In the genomic region with DNA sequence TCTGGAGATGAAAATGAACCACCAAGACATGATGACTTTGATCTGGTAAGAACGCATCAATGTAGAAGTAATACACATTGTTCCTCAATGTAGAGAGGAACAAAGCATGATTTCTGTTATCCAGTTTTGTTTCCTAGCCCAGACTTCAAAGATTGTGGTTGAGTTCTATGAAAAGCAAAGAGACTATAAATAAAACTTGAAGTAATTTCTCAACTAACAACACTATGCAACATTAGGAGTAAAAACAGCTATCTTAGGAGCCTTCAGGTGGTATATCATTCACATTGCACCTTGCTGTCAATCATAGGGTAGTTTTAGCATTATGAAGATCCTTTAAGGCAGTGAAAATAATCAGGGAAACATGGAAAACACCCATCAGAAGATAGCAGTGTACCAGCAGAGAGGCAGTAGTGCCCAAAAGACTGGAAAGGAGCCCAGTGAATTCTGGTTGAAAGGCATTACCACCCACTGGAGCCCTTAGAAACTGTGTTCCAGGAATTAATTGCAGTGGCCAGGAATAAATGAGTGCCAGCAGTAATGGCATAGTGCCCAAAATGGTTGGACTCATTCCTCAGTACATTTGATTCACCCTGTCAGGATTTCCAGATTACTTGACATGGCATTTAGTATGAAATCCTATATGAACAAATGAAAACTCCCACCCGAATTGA, we compare ENCODE assay signal across 18 cellular contexts.
DNase-seq lines count a peak whose midpoint lies in the region; ATAC-seq, FAIRE-seq and TF ChIP-seq lines count a peak whose summit lies in the region.
"Had no signal": no experiment of that assay in that cellular context is flagged by ENCODE, and none has a peak within 500 bp of the region (broad histone marks: within the 10 kb centered on the region; RNA-seq: fewer than 3 reads in every experiment).

No MANE protein-coding gene starts in this region.

- H3K27ac ChIP-seq in GM12878 (ENCODE audit: control insufficient read depth, insufficient read depth): no peak overlapping the region
- H3K27ac ChIP-seq: gastrocnemius medialis, neutrophil, right lobe of liver, upper lobe of left lung had no signal

- H3K27me3 Mint-ChIP-seq in stimulated activated memory B cell treated with anti-CD40 and anti-IgM and Interleukin-4, amounts not matched to agents 10 μg/mL and 1 μg/mL and 100 μg/mL, for 72 hours: peaks cover 11% of the 10 kb centered on the region

- TF ChIP-seq EP300 in GM12878 (IDR thresholded peaks at IDR 0.05; ENCODE audit: borderline replicate concordance in 1 of 2, control insufficient read depth in 1 of 2, low read depth in 2 of 2, low read length in 2 of 2): no peak

- POLR2A ChIA-PET in GM12878 (lab: Charles Lee): no interaction called here

- H3K4me1 ChIP-seq in GM12878 (ENCODE audit: control insufficient read depth, insufficient read depth, low read length): peaks cover 7% of the 10 kb centered on the region
- H3K4me1 ChIP-seq: gastrocnemius medialis, right lobe of liver, upper lobe of left lung had no signal

- intact Hi-C loops in GM12878 (cut with micrococcal nuclease; ENCODE audit: unreplicated experiment): no loop called here

- no peak for TF ChIP-seq POLR2A in GM12878 (IDR thresholded peaks at IDR 0.05; ENCODE audit: low read depth, low read length)

- TF ChIP-seq RAD21 in GM12878 (IDR thresholded peaks at IDR 0.05; ENCODE audit: insufficient read depth, low read depth, low read length): peak; percentile 57

- DNase-seq in COR-L47 (lab: John Stamatoyannopoulos, UW): peak; percentile 56
- peak; percentile 33 for DNase-seq in Jurkat, Clone E6-1 (ENCODE audit: low read depth, low spot score)
- peak; percentile 56 for DNase-seq in GM12878 (ENCODE audit: low read depth, low spot score)
- no peak for DNase-seq in C1 segment of cervical spinal cord (lab: John Stamatoyannopoulos, UW)
- no peak for DNase-seq in NCI-H146 (lab: John Stamatoyannopoulos, UW)
- DNase-seq in hypothalamus (lab: John Stamatoyannopoulos, UW): no peak
- DNase-seq: activated CD4-positive, alpha-beta T cell treated with anti-CD3 and anti-CD28 coated beads for 48 hours; caudate nucleus; gastrocnemius medialis; H7; KBM-7; NCI-H1417 treated with DMSO at 0.1 percent for 48 hours; right lobe of liver; stimulated activated naive CD8-positive, alpha-beta T cell treated with anti-CD3 and anti-CD28 coated beads, Interleukin-15, Interleukin-2, amounts not matched to agents 100 U/mL and 50 U/mL, for 24 hours; upper lobe of left lung had no signal

- H4K20me1 ChIP-seq in GM12878 (ENCODE audit: control insufficient read depth, insufficient read depth): no peaks in the 10 kb centered on the region

- peaks cover 7% of the 10 kb centered on the region for H3K4me1 Mint-ChIP-seq in stimulated activated memory B cell treated with anti-CD40 and anti-IgM and Interleukin-4, amounts not matched to agents 10 μg/mL and 1 μg/mL and 100 μg/mL, for 72 hours

- CTCF ChIA-PET in GM12878 (lab: Yijun Ruan, JAX): no interaction called here

- 0 out of 6 replicates have a peak, but pooled peaks of 1 of the 3 experiments have one; percentile 5 for TF ChIP-seq CTCF in GM12878 (IDR thresholded peaks at IDR 0.05 in 2 of 3, conservative IDR thresholded peaks at IDR 0.05 in 1 of 3; ENCODE audit: control insufficient read depth in 2 of 3, extremely low read depth in 1 of 3, insufficient read depth in 1 of 3, low read depth in 3 of 3, low read length in 3 of 3)

- H3K27ac Mint-ChIP-seq in stimulated activated memory B cell treated with anti-CD40 and anti-IgM and Interleukin-4, amounts not matched to agents 10 μg/mL and 1 μg/mL and 100 μg/mL, for 72 hours: no peak overlapping the region

- no peak overlapping the region for H3K9ac ChIP-seq in GM12878 (ENCODE audit: control insufficient read depth, insufficient read depth, low read length)

- ATAC-seq in GM19351 (IDR thresholded peaks at IDR 0.05; ENCODE audit: unreplicated experiment) (peak; percentile 79), GM12878 (peak; percentile 84)
- ATAC-seq in stimulated activated memory B cell treated with anti-CD40 and anti-IgM and Interleukin-4, amounts not matched to agents 10 μg/mL and 1 μg/mL and 100 μg/mL, for 72 hours: no peak
- ATAC-seq: gastrocnemius medialis; stimulated activated naive CD8-positive, alpha-beta T cell treated with anti-CD3 and anti-CD28 coated beads, Interleukin-15, Interleukin-2, amounts not matched to agents 100 U/mL and 50 U/mL, for 24 hours had no signal

- H3K36me3 ChIP-seq in GM12878 (ENCODE audit: control insufficient read depth in 2 of 2, insufficient read depth in 2 of 2, low read length in 1 of 2): no peaks in the 10 kb centered on the region
- H3K36me3 ChIP-seq: gastrocnemius medialis, neutrophil, right lobe of liver, upper lobe of left lung had no signal

- in situ Hi-C loops in GM12878 (cut with MboI): no loop called here

- H3K4me2 ChIP-seq in GM12878 (ENCODE audit: control insufficient read depth, insufficient read depth): no peak overlapping the region

- peak; percentile 7 for FAIRE-seq in GM12878 (lab: Jason Lieb, UNC)

- no peak overlapping the region for H3K4me3 ChIP-seq in Jurkat, Clone E6-1 (ENCODE audit: low read length)
- no peak overlapping the region for H3K4me3 ChIP-seq in GM12878
- H3K4me3 ChIP-seq: gastrocnemius medialis, right lobe of liver, upper lobe of left lung had no signal

- H3K27me3 ChIP-seq in GM12878 (replicated peaks in 1 of 2; ENCODE audit: control insufficient read depth in 2 of 2, insufficient read depth in 2 of 2, low read length in 1 of 2): no peaks in the 10 kb centered on the region
- H3K27me3 ChIP-seq: gastrocnemius medialis, neutrophil, right lobe of liver, upper lobe of left lung had no signal

- BruUV-seq in GM12878 (replicated peaks; lab: Mats Ljungman, UMichigan): no TSS peak

- no peaks in the 10 kb centered on the region for H3K36me3 Mint-ChIP-seq in stimulated activated memory B cell treated with anti-CD40 and anti-IgM and Interleukin-4, amounts not matched to agents 10 μg/mL and 1 μg/mL and 100 μg/mL, for 72 hours

- no peaks in the 10 kb centered on the region for H3K79me2 ChIP-seq in GM12878 (ENCODE audit: control insufficient read depth, insufficient read depth, low read length)

- SMC1A ChIA-PET in GM12878 (lab: Charles Lee; ENCODE audit: uncharacterized antibody, unreplicated experiment): no interaction called here

- 45% methylated on average over 2 of the region's 2 CpGs for WGBS in GM12878 (ENCODE audit: insufficient coverage, insufficient replicate concordance, low lambda C conversion rate, missing lambda C conversion rate)

- no peak overlapping the region for H3K4me3 Mint-ChIP-seq in stimulated activated memory B cell treated with anti-CD40 and anti-IgM and Interleukin-4, amounts not matched to agents 10 μg/mL and 1 μg/mL and 100 μg/mL, for 72 hours

- no peak overlapping the region for H2AFZ ChIP-seq in GM12878 (ENCODE audit: control insufficient read depth, low read depth, low read length)

- H3K9me3 Mint-ChIP-seq in stimulated activated memory B cell treated with anti-CD40 and anti-IgM and Interleukin-4, amounts not matched to agents 10 μg/mL and 1 μg/mL and 100 μg/mL, for 72 hours: no peaks in the 10 kb centered on the region

- RAD21 ChIA-PET in GM12878 (lab: Charles Lee; ENCODE audit: unreplicated experiment): no interaction called here

- H3K9me3 ChIP-seq in GM12878 (replicated peaks; ENCODE audit: control insufficient read depth, insufficient read depth, low read length): peaks cover 6% of the 10 kb centered on the region
- H3K9me3 ChIP-seq: gastrocnemius medialis, neutrophil, right lobe of liver, upper lobe of left lung had no signal

TF ChIP-seq in GM12878, 131 proteins besides CTCF, POLR2A, EP300 and RAD21:
- peak; percentile 40; the same call in 1 of the 2 replicates for TF ChIP-seq PML (IDR thresholded peaks at IDR 0.05; ENCODE audit: low read length)
- TF ChIP-seq FOXM1 (IDR thresholded peaks at IDR 0.05; ENCODE audit: low read depth, low read length): peak; percentile 79; the same call in 1 of the 2 replicates
- no peak for TF ChIP-seq SIN3A (IDR thresholded peaks at IDR 0.05; ENCODE audit: low read depth, low read length)
- TF ChIP-seq CREB1 (IDR thresholded peaks at IDR 0.05; ENCODE audit: low read depth): peak; percentile 34; the same call in 1 of the 2 replicates
- peak; percentile 77 for TF ChIP-seq NFIC (IDR thresholded peaks at IDR 0.05; ENCODE audit: low read depth, low read length)
- TF ChIP-seq CBX5 (IDR thresholded peaks at IDR 0.05; ENCODE audit: low read depth): 0 out of 2 replicates have a peak, but pooled peaks have one; percentile 53
- TF ChIP-seq, protein P1, sequence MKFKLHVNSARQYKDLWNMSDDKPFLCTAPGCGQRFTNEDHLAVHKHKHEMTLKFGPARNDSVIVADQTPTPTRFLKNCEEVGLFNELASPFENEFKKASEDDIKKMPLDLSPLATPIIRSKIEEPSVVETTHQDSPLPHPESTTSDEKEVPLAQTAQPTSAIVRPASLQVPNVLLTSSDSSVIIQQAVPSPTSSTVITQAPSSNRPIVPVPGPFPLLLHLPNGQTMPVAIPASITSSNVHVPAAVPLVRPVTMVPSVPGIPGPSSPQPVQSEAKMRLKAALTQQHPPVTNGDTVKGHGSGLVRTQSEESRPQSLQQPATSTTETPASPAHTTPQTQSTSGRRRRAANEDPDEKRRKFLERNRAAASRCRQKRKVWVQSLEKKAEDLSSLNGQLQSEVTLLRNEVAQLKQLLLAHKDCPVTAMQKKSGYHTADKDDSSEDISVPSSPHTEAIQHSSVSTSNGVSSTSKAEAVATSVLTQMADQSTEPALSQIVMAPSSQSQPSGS (IDR thresholded peaks at IDR 0.05; ENCODE audit: low read length): peak; percentile 49; the same call in 1 of the 2 replicates
- TF ChIP-seq, protein P2, sequence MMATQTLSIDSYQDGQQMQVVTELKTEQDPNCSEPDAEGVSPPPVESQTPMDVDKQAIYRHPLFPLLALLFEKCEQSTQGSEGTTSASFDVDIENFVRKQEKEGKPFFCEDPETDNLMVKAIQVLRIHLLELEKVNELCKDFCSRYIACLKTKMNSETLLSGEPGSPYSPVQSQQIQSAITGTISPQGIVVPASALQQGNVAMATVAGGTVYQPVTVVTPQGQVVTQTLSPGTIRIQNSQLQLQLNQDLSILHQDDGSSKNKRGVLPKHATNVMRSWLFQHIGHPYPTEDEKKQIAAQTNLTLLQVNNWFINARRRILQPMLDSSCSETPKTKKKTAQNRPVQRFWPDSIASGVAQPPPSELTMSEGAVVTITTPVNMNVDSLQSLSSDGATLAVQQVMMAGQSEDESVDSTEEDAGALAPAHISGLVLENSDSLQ (IDR thresholded peaks at IDR 0.05): peak; percentile 82
- no peak for TF ChIP-seq NRF1 (conservative IDR thresholded peaks at IDR 0.05; ENCODE audit: low read depth, low read length)
- peak; percentile 42 for TF ChIP-seq MEF2B (IDR thresholded peaks at IDR 0.05; ENCODE audit: partially characterized antibody, poor library complexity, severe bottlenecking)
- TF ChIP-seq MEF2A (IDR thresholded peaks at IDR 0.05; ENCODE audit: insufficient read depth, low read depth, low read length): peak; percentile 94
- TF ChIP-seq TCF7 (IDR thresholded peaks at IDR 0.05; ENCODE audit: borderline replicate concordance): peak; percentile 81; the same call in 1 of the 2 replicates
- TF ChIP-seq CEBPB (IDR thresholded peaks at IDR 0.05; ENCODE audit: borderline replicate concordance in 1 of 2, low read depth in 2 of 2, low read length in 2 of 2): no peak
- TF ChIP-seq RUNX3 (IDR thresholded peaks at IDR 0.05; ENCODE audit: low read length): peak; percentile 86

Comparison
In these comparisons a context has a peak if more than half of its experiments do, and no peak if none do; other contexts are left out.
1. DNase-seq: peak in COR-L47 (single experiment), Jurkat, Clone E6-1 (single experiment) and GM12878 (single experiment); none in C1 segment of cervical spinal cord (0 of 14), NCI-H146 (single experiment) and hypothalamus (0 of 51).